28 cellular contexts compared by ENCODE assay signal in the genomic region with DNA sequence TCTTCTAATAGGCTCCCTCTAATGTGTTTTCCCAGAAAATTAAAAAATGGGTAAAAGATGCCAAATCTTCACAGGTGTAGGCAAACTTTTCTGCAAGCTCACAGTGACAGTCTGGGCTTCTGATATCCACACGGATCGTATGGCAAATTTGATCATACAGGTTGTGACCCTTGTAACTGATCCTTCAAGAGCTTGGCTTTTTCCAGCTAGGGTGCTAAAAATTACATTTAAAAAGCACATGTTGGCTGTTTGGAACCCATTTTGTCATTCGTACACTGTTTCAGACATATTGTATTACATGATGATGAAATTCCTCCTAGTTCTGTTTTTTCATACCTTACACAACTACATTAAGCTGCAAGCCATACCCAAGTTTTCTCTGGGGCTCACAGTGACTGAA.
"Had no signal": no experiment of that assay in that cellular context is flagged by ENCODE, and none has a peak within 500 bp of the region (broad histone marks: within the 10 kb centered on the region; RNA-seq: fewer than 3 reads in every experiment).

No MANE protein-coding gene starts in this region.

- DNase-seq: activated CD4-positive, alpha-beta memory T cell treated with anti-CD3 and anti-CD28 coated beads for 36 hours; activated CD4-positive, alpha-beta T cell treated with anti-CD3 and anti-CD28 coated beads for 1 hour; activated CD4-positive, alpha-beta T cell treated with anti-CD3 and anti-CD28 coated beads, Interleukin-2, amount 10 ng/mL, durations not matched to agents 7 days and 5 days; activated CD8-positive, alpha-beta memory T cell treated with anti-CD3 and anti-CD28 coated beads for 24 hours; activated gamma-delta T cell; activated naive CD4-positive, alpha-beta T cell treated with anti-CD3 and anti-CD28 coated beads for 36 hours; activated T-cell treated with anti-CD3 and anti-CD28 coated beads, Interleukin-2, amount 50 U/mL, for 4 hours; brain microvascular endothelial cell; KG1; NCI-H1092; NCI-H1436; NCI-H1694 treated with DMSO at 0.1 percent for 48 hours; NCI-H2029 treated with DMSO at 0.1 percent for 48 hours; NCI-H226; NCI-H526; NCI-H82; Peyer's patch; Right ventricle myocardium superior; SJCRH30; T-helper 17 cell; T-helper 9 cell had no signal

- H3K27ac Mint-ChIP-seq: activated CD4-positive, alpha-beta memory T cell treated with anti-CD3 and anti-CD28 coated beads for 36 hours; activated CD4-positive, alpha-beta T cell treated with anti-CD3 and anti-CD28 coated beads, Interleukin-2, amount 10 ng/mL, durations not matched to agents 7 days and 5 days; activated naive CD4-positive, alpha-beta T cell treated with anti-CD3 and anti-CD28 coated beads for 36 hours; activated naive CD8-positive, alpha-beta T cell; activated T-helper 17 cell treated with anti-CD3 and anti-CD28 coated beads, Interleukin-2, amount 50 U/mL, for 72 hours; IgD-negative memory B cell; T-helper 17 cell; WTC11 had no signal

- H3K4me3 Mint-ChIP-seq: activated CD4-positive, alpha-beta memory T cell treated with anti-CD3 and anti-CD28 coated beads for 36 hours; activated CD4-positive, alpha-beta T cell treated with anti-CD3 and anti-CD28 coated beads, Interleukin-2, amount 10 ng/mL, durations not matched to agents 7 days and 5 days; activated naive CD4-positive, alpha-beta T cell treated with anti-CD3 and anti-CD28 coated beads for 36 hours; activated naive CD8-positive, alpha-beta T cell; activated T-cell treated with anti-CD3 and anti-CD28 coated beads, Interleukin-2, amount 50 U/mL, for 4 hours; activated T-helper 17 cell treated with anti-CD3 and anti-CD28 coated beads, Interleukin-2, amount 50 U/mL, for 72 hours; IgD-negative memory B cell; T-helper 17 cell; WTC11 had no signal

- H3K27me3 ChIP-seq: brain microvascular endothelial cell, Peyer's patch, SJCRH30 had no signal

- H3K9me3 ChIP-seq: Peyer's patch, SJCRH30 had no signal

- H3K27me3 Mint-ChIP-seq: activated CD4-positive, alpha-beta memory T cell treated with anti-CD3 and anti-CD28 coated beads for 36 hours; activated naive CD8-positive, alpha-beta T cell; activated T-helper 17 cell treated with anti-CD3 and anti-CD28 coated beads, Interleukin-2, amount 50 U/mL, for 72 hours; IgD-negative memory B cell; T-helper 17 cell had no signal

- H3K9me3 Mint-ChIP-seq: activated CD4-positive, alpha-beta memory T cell treated with anti-CD3 and anti-CD28 coated beads for 36 hours; activated T-cell treated with anti-CD3 and anti-CD28 coated beads, Interleukin-2, amount 50 U/mL, for 4 hours; activated T-helper 17 cell treated with anti-CD3 and anti-CD28 coated beads, Interleukin-2, amount 50 U/mL, for 72 hours; WTC11 had no signal

- H3K4me3 ChIP-seq: cardiac muscle cell, Peyer's patch, SJCRH30 had no signal

- H3K36me3 ChIP-seq: brain microvascular endothelial cell, cardiac muscle cell, Peyer's patch, SJCRH30 had no signal

- H3K27ac ChIP-seq: brain microvascular endothelial cell, cardiac muscle cell, Peyer's patch, RWPE1, SJCRH30 had no signal

- ATAC-seq: activated T-cell treated with anti-CD3 and anti-CD28 coated beads, Interleukin-2, amount 50 U/mL, for 4 hours; activated T-helper 17 cell treated with anti-CD3 and anti-CD28 coated beads, Interleukin-2, amount 50 U/mL, for 72 hours; SK-N-SH treated with all-trans-retinoic acid at 6 μM for 48 hours; T-helper 17 cell; WTC11 had no signal

- H3K36me3 Mint-ChIP-seq: activated CD4-positive, alpha-beta memory T cell treated with anti-CD3 and anti-CD28 coated beads for 36 hours; activated naive CD8-positive, alpha-beta T cell; WTC11 had no signal

- H3K4me1 Mint-ChIP-seq: activated CD4-positive, alpha-beta T cell treated with anti-CD3 and anti-CD28 coated beads, Interleukin-2, amount 10 ng/mL, durations not matched to agents 7 days and 5 days; activated T-helper 17 cell treated with anti-CD3 and anti-CD28 coated beads, Interleukin-2, amount 50 U/mL, for 72 hours; IgD-negative memory B cell; T-helper 17 cell had no signal

- H3K4me1 ChIP-seq: Peyer's patch, SJCRH30 had no signal
